9 cellular contexts compared by ENCODE assay signal in genomic region chr20:22684072-22684762, GRCh38.
A peak's percentile ranks its signal among the peaks of the same experiment; 100 is the strongest.
DNase-seq lines count a peak whose midpoint lies in the region; ATAC-seq and TF ChIP-seq lines count a peak whose summit lies in the region.
"Had no signal": no experiment of that assay in that cellular context is flagged by ENCODE, and none has a peak within 500 bp of the region (broad histone marks: within the 10 kb centered on the region; RNA-seq: fewer than 3 reads in every experiment).

No MANE protein-coding gene starts in this region.

- H3K4me1 ChIP-seq in DND-41 (ENCODE audit: insufficient read depth, low read length) (no peaks in the 10 kb centered on the region), NT2/D1 (ENCODE audit: insufficient read depth, insufficient read length) (no peaks in the 10 kb centered on the region)

- no peaks in the 10 kb centered on the region for H4K20me1 ChIP-seq in DND-41 (ENCODE audit: insufficient read depth, low read length)

- H3K79me2 ChIP-seq in DND-41 (ENCODE audit: insufficient read depth, low read length): no peaks in the 10 kb centered on the region

- in situ Hi-C loops in brain microvascular endothelial cell (cut with HindIII; ENCODE audit: low pct_ligation_motif_present, low sequenced_read_pairs): loop anchor here (25.0 kb wide), 4 partner anchors 97 to 653 kb away; partner anchors contain the start of gene FOXA2

- H3K36me3 Mint-ChIP-seq in immature natural killer cell: no peaks in the 10 kb centered on the region
- H3K36me3 Mint-ChIP-seq: activated naive CD8-positive, alpha-beta T cell had no signal

- H3K9me3 Mint-ChIP-seq in immature natural killer cell: no peaks in the 10 kb centered on the region

- H3K27ac Mint-ChIP-seq in immature natural killer cell: no peak overlapping the region
- H3K27ac Mint-ChIP-seq: activated naive CD8-positive, alpha-beta T cell had no signal

- peak; percentile 91 for ATAC-seq in DND-41 (ENCODE audit: insufficient read depth, low read depth)
- ATAC-seq in GM19351 (IDR thresholded peaks at IDR 0.05; ENCODE audit: unreplicated experiment): peak; percentile 84
- no peak for ATAC-seq in HG03571 (IDR thresholded peaks at IDR 0.05; ENCODE audit: unreplicated experiment)

- H3K4me3 ChIP-seq in DND-41 (ENCODE audit: low read depth in 1 of 2, low read length in 2 of 2) (no peak overlapping the region), NT2/D1 (ENCODE audit: insufficient read length, low read depth) (no peak overlapping the region), brain microvascular endothelial cell (ENCODE audit: low read depth, low read length) (no peak overlapping the region)

- H3K9ac ChIP-seq in DND-41 (ENCODE audit: low read depth, low read length): no peak overlapping the region
- H3K9ac ChIP-seq in NT2/D1 (ENCODE audit: insufficient read length, low read depth): no peak overlapping the region

- H3K36me3 ChIP-seq in DND-41 (ENCODE audit: insufficient read depth, low read length) (no peaks in the 10 kb centered on the region), NT2/D1 (ENCODE audit: insufficient read depth, insufficient read length, low read length) (no peaks in the 10 kb centered on the region), brain microvascular endothelial cell (replicated peaks) (no peaks in the 10 kb centered on the region)

- H3K4me2 ChIP-seq in DND-41 (ENCODE audit: insufficient read depth, low read length): no peak overlapping the region

- H3K27me3 ChIP-seq in DND-41 (ENCODE audit: insufficient read depth, low read length, poor library complexity) (peaks cover 22% of the 10 kb centered on the region), NT2/D1 (ENCODE audit: insufficient read depth, insufficient read length) (peaks cover 5% of the 10 kb centered on the region), brain microvascular endothelial cell (replicated peaks) (no peaks in the 10 kb centered on the region)

- no peak overlapping the region for H3K4me3 Mint-ChIP-seq in immature natural killer cell
- H3K4me3 Mint-ChIP-seq: activated naive CD8-positive, alpha-beta T cell had no signal

- TF ChIP-seq CTCF in DND-41 (IDR thresholded peaks at IDR 0.05; ENCODE audit: borderline replicate concordance, extremely low read depth, low read length, poor library complexity, severe bottlenecking) (peak; percentile 88), brain microvascular endothelial cell (IDR thresholded peaks at IDR 0.05; ENCODE audit: low read depth, low read length, missing control alignments) (peak; percentile 92)

- peak; percentile 65 for DNase-seq in DND-41
- DNase-seq in HPDE6-E6E7 (ENCODE audit: extremely low spot score): peak; percentile 73
- peak; percentile 56 for DNase-seq in NT2/D1 (ENCODE audit: low read depth, low spot score)
- peak; percentile 76 for DNase-seq in brain microvascular endothelial cell
- peak in 2 of 3 donors; percentile 5 to 11 for DNase-seq in immature natural killer cell
- DNase-seq in stimulated activated CD4-positive, alpha-beta T cell treated with anti-CD3 and anti-CD28 coated beads, Interleukin-12 subunit alpha, Interleukin-12 subunit beta, amount 100 ng/mL, for 48 hours (ENCODE audit: low read depth in 2 of 3, low spot score in 1 of 3): peak in 2 of 3 donors; percentile 15 to 16

- H3K27ac ChIP-seq in DND-41 (ENCODE audit: low read length): no peak overlapping the region
- H3K27ac ChIP-seq in brain microvascular endothelial cell: no peak overlapping the region

- H3K27me3 Mint-ChIP-seq in immature natural killer cell (ENCODE audit: low read depth in 3 of 3): peaks cover 0 to 4% (median 3%) of the 10 kb centered on the region in 3 donors
- H3K27me3 Mint-ChIP-seq: activated naive CD8-positive, alpha-beta T cell had no signal

- no peak overlapping the region for H2AFZ ChIP-seq in DND-41 (ENCODE audit: low read depth, low read length)

- H3K4me1 Mint-ChIP-seq in immature natural killer cell: no peaks in the 10 kb centered on the region

- H3K9me3 ChIP-seq in DND-41 (ENCODE audit: insufficient read depth, low read length, severe bottlenecking) (no peaks in the 10 kb centered on the region), NT2/D1 (ENCODE audit: insufficient read depth, low read length) (peaks cover 3% of the 10 kb centered on the region; the same call in 1 of the 2 replicates)

Comparison
In these comparisons a context has a peak if more than half of its experiments do, and no peak if none do; other contexts are left out.
1. DNase-seq: peak in every context shown above with its lines; median percentile 76 in brain microvascular endothelial cell; 73 in HPDE6-E6E7; 65 in DND-41; 56 in NT2/D1; 16 in stimulated activated CD4-positive, alpha-beta T cell treated with anti-CD3 and anti-CD28 coated beads, Interleukin-12 subunit alpha, Interleukin-12 subunit beta, amount 100 ng/mL, for 48 hours; 8 in immature natural killer cell.